9 cellular contexts compared by ENCODE assay signal in genomic region chr5:17118631-17119030, GRCh38.
DNase-seq lines count a peak whose midpoint lies in the region; ATAC-seq and TF ChIP-seq lines count a peak whose summit lies in the region.
"Had no signal": no experiment of that assay in that cellular context is flagged by ENCODE, and none has a peak within 500 bp of the region (broad histone marks: within the 10 kb centered on the region; RNA-seq: fewer than 3 reads in every experiment).

No MANE protein-coding gene starts in this region.

- WGBS in mesendoderm (ENCODE audit: extremely low coverage, insufficient coverage, low lambda C conversion rate): no CpG with 5 or more reads among the region's 9 CpGs

- no peak overlapping the region for H3K4me3 ChIP-seq in colonic mucosa
- no peak overlapping the region for H3K4me3 ChIP-seq in mesendoderm (ENCODE audit: low read length)
- H3K4me3 ChIP-seq: uterus had no signal

- no peak overlapping the region for H3K4ac ChIP-seq in mesendoderm (ENCODE audit: low read depth, low read length)

- no peak overlapping the region for H3K23ac ChIP-seq in mesendoderm (ENCODE audit: low read length)

- ATAC-seq in GM21447 (IDR thresholded peaks at IDR 0.05; ENCODE audit: unreplicated experiment) (peak; percentile 91), HG02798 (IDR thresholded peaks at IDR 0.05; ENCODE audit: poor library complexity, unreplicated experiment) (no peak), HG02973 (IDR thresholded peaks at IDR 0.05; ENCODE audit: unreplicated experiment) (no peak)

- H3K56ac ChIP-seq in mesendoderm (ENCODE audit: low read length): no peak overlapping the region

- no peak overlapping the region for H3K18ac ChIP-seq in mesendoderm (ENCODE audit: low read length)

- no peak overlapping the region for H2AK5ac ChIP-seq in mesendoderm (ENCODE audit: low read length)

- no peaks in the 10 kb centered on the region for H3K36me3 ChIP-seq in colonic mucosa
- no peaks in the 10 kb centered on the region for H3K36me3 ChIP-seq in mesendoderm (ENCODE audit: control insufficient read depth, insufficient read depth, low read length)
- H3K36me3 ChIP-seq: uterus had no signal

- no peak overlapping the region for H4K8ac ChIP-seq in mesendoderm (ENCODE audit: low read depth, low read length)

- H3K27ac ChIP-seq in colonic mucosa (peak overlapping the region; percentile 44), mesendoderm (ENCODE audit: low read depth, low read length) (no peak overlapping the region)
- H3K27ac ChIP-seq: uterus had no signal

- H3K9ac ChIP-seq in colonic mucosa (ENCODE audit: low read depth in 2 of 2, low read length in 2 of 2) (peak overlapping the region in 1 of 2 donors; percentile 19), mesendoderm (ENCODE audit: low read length) (no peak overlapping the region)

- H2BK120ac ChIP-seq in mesendoderm (ENCODE audit: low read depth, low read length): no peak overlapping the region

- DNase-seq in Ammon's horn (ENCODE audit: low spot score): peak; percentile 84
- DNase-seq in NOMO-1 (lab: John Stamatoyannopoulos, UW; ENCODE audit: unreplicated experiment in 2 of 2): peak; percentile 99 to 100
- peak; percentile 67 for DNase-seq in colonic mucosa
- peak; percentile 79 for DNase-seq in mesendoderm
- DNase-seq in DMS153 treated with DMSO at 0.1 percent for 48 hours (lab: John Stamatoyannopoulos, UW; ENCODE audit: unreplicated experiment): no peak

- H3K9me3 ChIP-seq in colonic mucosa: no peaks in the 10 kb centered on the region
- H3K9me3 ChIP-seq: uterus had no signal

- TF ChIP-seq CTCF in colonic mucosa (IDR thresholded peaks at IDR 0.05): no peak

- H3K79me2 ChIP-seq in mesendoderm (ENCODE audit: control insufficient read depth, insufficient read depth, low read length): no peaks in the 10 kb centered on the region

- H3K79me1 ChIP-seq in mesendoderm (ENCODE audit: low read length): no peaks in the 10 kb centered on the region

- H3K4me2 ChIP-seq in mesendoderm (ENCODE audit: low read length): no peak overlapping the region

- H3K4me1 ChIP-seq in colonic mucosa (no peaks in the 10 kb centered on the region), mesendoderm (ENCODE audit: control insufficient read depth, low read depth, low read length) (no peaks in the 10 kb centered on the region)
- H3K4me1 ChIP-seq: uterus had no signal

- intact Hi-C loops in colonic mucosa (cut with DNase I): no loop called here

- H3K27me3 ChIP-seq in colonic mucosa (no peaks in the 10 kb centered on the region), mesendoderm (ENCODE audit: insufficient read depth, low read length, poor library complexity) (no peaks in the 10 kb centered on the region)
- H3K27me3 ChIP-seq: uterus had no signal

- H4K5ac ChIP-seq in mesendoderm (ENCODE audit: low read length): no peak overlapping the region

- peak overlapping the region; percentile 9 for H2BK15ac ChIP-seq in mesendoderm (replicated peaks; ENCODE audit: low read depth)

- H2BK5ac ChIP-seq in mesendoderm (ENCODE audit: low read length): no peak overlapping the region
